ENCODE assay signal across 1 cellular context in the genomic region with DNA sequence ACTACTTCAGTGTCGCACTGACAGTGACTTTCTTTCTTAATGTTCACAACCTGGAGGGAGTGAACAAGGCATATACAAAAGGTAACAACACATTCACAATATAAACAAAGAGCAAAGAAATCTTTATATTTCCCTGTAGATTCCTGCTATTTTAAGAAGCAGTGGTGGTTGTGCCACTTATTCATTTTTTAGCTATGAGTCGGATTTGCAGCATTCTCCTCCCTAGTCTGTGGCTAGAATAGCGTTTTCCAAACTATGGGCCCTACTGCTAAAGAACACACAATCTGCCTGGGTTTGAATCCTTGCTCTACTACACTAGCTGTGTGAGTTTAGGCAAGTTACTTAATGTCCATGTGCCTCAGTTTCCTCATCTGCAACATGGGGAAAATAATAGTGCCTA.
TF ChIP-seq lines count a peak whose summit lies in the region.

No MANE protein-coding gene starts in this region.

TF ChIP-seq in IMR-90, 13 proteins besides CTCF, POLR2A, EP300 and RAD21:
- TF ChIP-seq MAZ (IDR thresholded peaks at IDR 0.05; ENCODE audit: borderline replicate concordance, low read depth, low read length): no peak
- no peak for TF ChIP-seq FOS (IDR thresholded peaks at IDR 0.05; ENCODE audit: low read depth, low read length)
- no peak for TF ChIP-seq CEBPB (IDR thresholded peaks at IDR 0.05; ENCODE audit: low read depth, low read length)
- no peak for TF ChIP-seq RFX5 (IDR thresholded peaks at IDR 0.05; ENCODE audit: low read depth, low read length)
- TF ChIP-seq MXI1 (IDR thresholded peaks at IDR 0.05; ENCODE audit: borderline replicate concordance, low read depth, low read length): no peak
- TF ChIP-seq SMC3 (IDR thresholded peaks at IDR 0.05; ENCODE audit: low read depth, low read length): no peak
- TF ChIP-seq RCOR1 (IDR thresholded peaks at IDR 0.05; ENCODE audit: insufficient replicate concordance, low read length): no peak
- TF ChIP-seq MAFK (IDR thresholded peaks at IDR 0.05; ENCODE audit: low read depth, low read length): no peak
- TF ChIP-seq BHLHE40 (IDR thresholded peaks at IDR 0.05; ENCODE audit: low read depth, low read length): no peak
- TF ChIP-seq, protein P1, sequence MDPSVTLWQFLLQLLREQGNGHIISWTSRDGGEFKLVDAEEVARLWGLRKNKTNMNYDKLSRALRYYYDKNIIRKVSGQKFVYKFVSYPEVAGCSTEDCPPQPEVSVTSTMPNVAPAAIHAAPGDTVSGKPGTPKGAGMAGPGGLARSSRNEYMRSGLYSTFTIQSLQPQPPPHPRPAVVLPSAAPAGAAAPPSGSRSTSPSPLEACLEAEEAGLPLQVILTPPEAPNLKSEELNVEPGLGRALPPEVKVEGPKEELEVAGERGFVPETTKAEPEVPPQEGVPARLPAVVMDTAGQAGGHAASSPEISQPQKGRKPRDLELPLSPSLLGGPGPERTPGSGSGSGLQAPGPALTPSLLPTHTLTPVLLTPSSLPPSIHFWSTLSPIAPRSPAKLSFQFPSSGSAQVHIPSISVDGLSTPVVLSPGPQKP (IDR thresholded peaks at IDR 0.05; ENCODE audit: borderline replicate concordance, low read depth, low read length): no peak
